1 cellular context compared by ENCODE assay signal in the genomic region with DNA sequence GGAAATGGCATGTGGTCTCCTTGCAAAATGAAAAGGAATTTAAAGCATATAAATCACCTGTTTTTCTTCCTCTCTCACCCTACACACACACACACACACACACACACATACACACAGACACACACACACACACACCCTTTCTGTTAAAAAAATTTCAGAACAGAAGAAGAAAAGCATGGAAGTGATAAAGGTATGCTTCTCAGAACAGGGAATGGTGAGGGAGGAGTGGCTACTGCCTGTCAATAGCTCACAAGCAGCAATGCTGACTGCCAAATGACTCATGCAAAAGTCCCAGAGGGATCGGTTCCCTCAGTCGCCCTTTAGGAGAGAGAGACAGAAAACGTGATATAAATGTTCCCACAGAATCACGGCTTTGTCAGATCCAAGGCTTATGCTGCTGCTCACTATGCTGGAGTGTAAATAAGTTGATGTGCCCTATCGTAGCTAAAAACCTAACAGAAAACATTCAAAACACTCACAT.
TF ChIP-seq lines count a peak whose summit lies in the region.

No MANE protein-coding gene starts in this region.

TF ChIP-seq in HEK293, 187 proteins besides CTCF, POLR2A, EP300 and RAD21 (continued from another document):
- TF ChIP-seq, protein P1, sequence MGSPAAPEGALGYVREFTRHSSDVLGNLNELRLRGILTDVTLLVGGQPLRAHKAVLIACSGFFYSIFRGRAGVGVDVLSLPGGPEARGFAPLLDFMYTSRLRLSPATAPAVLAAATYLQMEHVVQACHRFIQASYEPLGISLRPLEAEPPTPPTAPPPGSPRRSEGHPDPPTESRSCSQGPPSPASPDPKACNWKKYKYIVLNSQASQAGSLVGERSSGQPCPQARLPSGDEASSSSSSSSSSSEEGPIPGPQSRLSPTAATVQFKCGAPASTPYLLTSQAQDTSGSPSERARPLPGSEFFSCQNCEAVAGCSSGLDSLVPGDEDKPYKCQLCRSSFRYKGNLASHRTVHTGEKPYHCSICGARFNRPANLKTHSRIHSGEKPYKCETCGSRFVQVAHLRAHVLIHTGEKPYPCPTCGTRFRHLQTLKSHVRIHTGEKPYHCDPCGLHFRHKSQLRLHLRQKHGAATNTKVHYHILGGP (tag by site-specific recombination; IDR thresholded peaks at IDR 0.05): no peak
- no peak for TF ChIP-seq ZNF791 (tag by site-specific recombination; IDR thresholded peaks at IDR 0.05)
- no peak for TF ChIP-seq ZNF169 (tag by site-specific recombination; IDR thresholded peaks at IDR 0.05)
- TF ChIP-seq, protein P2, sequence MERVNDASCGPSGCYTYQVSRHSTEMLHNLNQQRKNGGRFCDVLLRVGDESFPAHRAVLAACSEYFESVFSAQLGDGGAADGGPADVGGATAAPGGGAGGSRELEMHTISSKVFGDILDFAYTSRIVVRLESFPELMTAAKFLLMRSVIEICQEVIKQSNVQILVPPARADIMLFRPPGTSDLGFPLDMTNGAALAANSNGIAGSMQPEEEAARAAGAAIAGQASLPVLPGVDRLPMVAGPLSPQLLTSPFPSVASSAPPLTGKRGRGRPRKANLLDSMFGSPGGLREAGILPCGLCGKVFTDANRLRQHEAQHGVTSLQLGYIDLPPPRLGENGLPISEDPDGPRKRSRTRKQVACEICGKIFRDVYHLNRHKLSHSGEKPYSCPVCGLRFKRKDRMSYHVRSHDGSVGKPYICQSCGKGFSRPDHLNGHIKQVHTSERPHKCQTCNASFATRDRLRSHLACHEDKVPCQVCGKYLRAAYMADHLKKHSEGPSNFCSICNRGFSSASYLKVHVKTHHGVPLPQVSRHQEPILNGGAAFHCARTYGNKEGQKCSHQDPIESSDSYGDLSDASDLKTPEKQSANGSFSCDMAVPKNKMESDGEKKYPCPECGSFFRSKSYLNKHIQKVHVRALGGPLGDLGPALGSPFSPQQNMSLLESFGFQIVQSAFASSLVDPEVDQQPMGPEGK (tag by site-specific recombination; IDR thresholded peaks at IDR 0.05): no peak
- no peak for TF ChIP-seq GLI4 (tag by site-specific recombination; IDR thresholded peaks at IDR 0.05)
- no peak for TF ChIP-seq SALL2 (tag by site-specific recombination; IDR thresholded peaks at IDR 0.05; ENCODE audit: borderline replicate concordance)
- TF ChIP-seq, protein P3, sequence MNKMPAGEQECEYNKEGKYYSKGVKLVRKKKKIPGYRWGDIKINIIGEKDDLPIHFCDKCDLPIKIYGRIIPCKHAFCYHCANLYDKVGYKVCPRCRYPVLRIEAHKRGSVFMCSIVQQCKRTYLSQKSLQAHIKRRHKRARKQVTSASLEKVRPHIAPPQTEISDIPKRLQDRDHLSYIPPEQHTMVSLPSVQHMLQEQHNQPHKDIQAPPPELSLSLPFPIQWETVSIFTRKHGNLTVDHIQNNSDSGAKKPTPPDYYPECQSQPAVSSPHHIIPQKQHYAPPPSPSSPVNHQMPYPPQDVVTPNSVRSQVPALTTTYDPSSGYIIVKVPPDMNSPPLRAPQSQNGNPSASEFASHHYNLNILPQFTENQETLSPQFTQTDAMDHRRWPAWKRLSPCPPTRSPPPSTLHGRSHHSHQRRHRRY (tag by site-specific recombination; IDR thresholded peaks at IDR 0.05): no peak
- TF ChIP-seq, protein P4, sequence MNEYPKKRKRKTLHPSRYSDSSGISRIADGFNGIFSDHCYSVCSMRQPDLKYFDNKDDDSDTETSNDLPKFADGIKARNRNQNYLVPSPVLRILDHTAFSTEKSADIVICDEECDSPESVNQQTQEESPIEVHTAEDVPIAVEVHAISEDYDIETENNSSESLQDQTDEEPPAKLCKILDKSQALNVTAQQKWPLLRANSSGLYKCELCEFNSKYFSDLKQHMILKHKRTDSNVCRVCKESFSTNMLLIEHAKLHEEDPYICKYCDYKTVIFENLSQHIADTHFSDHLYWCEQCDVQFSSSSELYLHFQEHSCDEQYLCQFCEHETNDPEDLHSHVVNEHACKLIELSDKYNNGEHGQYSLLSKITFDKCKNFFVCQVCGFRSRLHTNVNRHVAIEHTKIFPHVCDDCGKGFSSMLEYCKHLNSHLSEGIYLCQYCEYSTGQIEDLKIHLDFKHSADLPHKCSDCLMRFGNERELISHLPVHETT (tag by site-specific recombination; IDR thresholded peaks at IDR 0.05): no peak
- TF ChIP-seq ZNF514 (tag by site-specific recombination; IDR thresholded peaks at IDR 0.05): no peak
- TF ChIP-seq ZNF214 (tag by site-specific recombination; IDR thresholded peaks at IDR 0.05; ENCODE audit: borderline replicate concordance): no peak
- TF ChIP-seq ZNF132 (tag by site-specific recombination; IDR thresholded peaks at IDR 0.05; ENCODE audit: borderline replicate concordance): no peak
